Comparison of ENCODE assay signal across 18 cellular contexts in genomic region chr1:53605181-53605580, GRCh38.
"Had no signal": no experiment of that assay in that cellular context is flagged by ENCODE, and none has a peak within 500 bp of the region (broad histone marks: within the 10 kb centered on the region; RNA-seq: fewer than 3 reads in every experiment).

No MANE protein-coding gene starts in this region.

- H3K27me3 Mint-ChIP-seq: stimulated activated naive CD8-positive, alpha-beta T cell treated with anti-CD3 and anti-CD28 coated beads, Interleukin-15, Interleukin-2, amounts not matched to agents 100 ng/mL and 50 ng/mL, for 24 hours had no signal

- DNase-seq: activated CD4-positive, alpha-beta T cell treated with anti-CD3 and anti-CD28 coated beads, Interleukin-2, amount 50 U/mL, for 1 hour; activated CD4-positive, CD25-positive, alpha-beta regulatory T cell treated with anti-CD3 and anti-CD28 coated beads, Interleukin-2, amount 50 U/mL, for 72 hours; activated CD8-positive, alpha-beta T cell treated with anti-CD3 and anti-CD28 coated beads, Interleukin-2, amount 10 ng/mL, durations not matched to agents 7 days and 5 days; activated naive CD8-positive, alpha-beta T cell treated with anti-CD3 and anti-CD28 coated beads for 36 hours; cerebellar nuclear complex; cortex of kidney; heart right ventricle; kidney; stimulated activated CD4-positive, alpha-beta T cell treated with anti-CD3 and anti-CD28 coated beads, Interleukin-12 subunit alpha, Interleukin-12 subunit beta, amount 100 ng/mL, for 4 hours; stimulated activated CD4-positive, alpha-beta T cell treated with anti-CD3 and anti-CD28 coated beads, Interleukin-4, amount 100 ng/mL, for 4 hours; substantia nigra; T-cell; thyroid gland had no signal

- H3K4me3 Mint-ChIP-seq: activated CD8-positive, alpha-beta T cell treated with anti-CD3 and anti-CD28 coated beads, Interleukin-2, amount 10 ng/mL, durations not matched to agents 7 days and 5 days; activated naive CD8-positive, alpha-beta T cell treated with anti-CD3 and anti-CD28 coated beads for 36 hours; activated T-helper 1 cell treated with anti-CD3 and anti-CD28 coated beads, Interleukin-12 subunit alpha, Interleukin-12 subunit beta, Interleukin-2, Interleukin-4 antibody, amounts not matched to agents 30 ng/mL and 10 ng/mL and 1 ng/mL, durations not matched to agents 14 hours and 24 hours and 36 hours; nephron; stimulated activated naive CD8-positive, alpha-beta T cell treated with anti-CD3 and anti-CD28 coated beads, Interleukin-15, Interleukin-2, amounts not matched to agents 100 ng/mL and 50 ng/mL, for 24 hours; T-cell; T-helper 2 cell treated with Interferon-gamma antibody and Interleukin-4, amounts not matched to agents 5 μg/mL and 100 μg/mL, for 36 hours had no signal

- H3K27ac Mint-ChIP-seq: activated CD8-positive, alpha-beta T cell treated with anti-CD3 and anti-CD28 coated beads, Interleukin-2, amount 10 ng/mL, durations not matched to agents 7 days and 5 days; activated naive CD8-positive, alpha-beta T cell treated with anti-CD3 and anti-CD28 coated beads for 36 hours; activated T-helper 1 cell treated with anti-CD3 and anti-CD28 coated beads, Interleukin-12 subunit alpha, Interleukin-12 subunit beta, Interleukin-2, Interleukin-4 antibody, amounts not matched to agents 30 ng/mL and 10 ng/mL and 1 ng/mL, durations not matched to agents 14 hours and 24 hours and 36 hours; progenitor cell of endocrine pancreas; stimulated activated naive CD8-positive, alpha-beta T cell treated with anti-CD3 and anti-CD28 coated beads, Interleukin-15, Interleukin-2, amounts not matched to agents 100 ng/mL and 50 ng/mL, for 24 hours; T-cell; T-helper 2 cell treated with Interferon-gamma antibody and Interleukin-4, amounts not matched to agents 5 μg/mL and 100 μg/mL, for 36 hours had no signal

- H3K36me3 Mint-ChIP-seq: activated naive CD8-positive, alpha-beta T cell treated with anti-CD3 and anti-CD28 coated beads for 36 hours had no signal
